In genomic region chr3:166661621-166662020, GRCh38 we compare ENCODE assay signal across 31 cellular contexts.
"Had no signal": no experiment of that assay in that cellular context is flagged by ENCODE, and none has a peak within 500 bp of the region (broad histone marks: within the 10 kb centered on the region; RNA-seq: fewer than 3 reads in every experiment).

No MANE protein-coding gene starts in this region.

- H3K27ac ChIP-seq: brain microvascular endothelial cell, coronary artery, dorsolateral prefrontal cortex, esophagus muscularis mucosa, gastroesophageal sphincter, heart right ventricle, WERI-Rb-1 had no signal

- H3K4me3 ChIP-seq: coronary artery, dorsolateral prefrontal cortex, esophagus muscularis mucosa, gastroesophageal sphincter, heart right ventricle had no signal

- H3K4me1 ChIP-seq: esophagus muscularis mucosa, gastroesophageal sphincter, heart right ventricle had no signal

- H3K36me3 ChIP-seq: brain microvascular endothelial cell, esophagus muscularis mucosa, gastroesophageal sphincter, heart right ventricle, WERI-Rb-1 had no signal

- H3K4me1 Mint-ChIP-seq: activated B cell treated with CpG ODN at 0.5 μM for 24 hours; activated T-helper 17 cell treated with anti-CD3 and anti-CD28 coated beads, Interleukin-2, amount 50 U/mL, for 72 hours; central memory CD8-positive, alpha-beta T cell had no signal

- H3K36me3 Mint-ChIP-seq: activated naive CD8-positive, alpha-beta T cell had no signal

- H3K27me3 Mint-ChIP-seq: activated B cell treated with CpG ODN at 0.5 μM for 24 hours; activated CD8-positive, alpha-beta T cell treated with anti-CD3 and anti-CD28 coated beads for 36 hours; activated naive CD8-positive, alpha-beta T cell; activated T-helper 17 cell treated with anti-CD3 and anti-CD28 coated beads, Interleukin-2, amount 50 U/mL, for 72 hours; central memory CD8-positive, alpha-beta T cell; dendritic cell treated with granulocyte-macrophage colony-stimulating factor and Interleukin-4, amounts not matched to agents 40 ng/mL and 50 ng/mL, for 4 days; effector memory CD8-positive, alpha-beta T cell had no signal

- H3K4me3 Mint-ChIP-seq: activated B cell treated with CpG ODN at 0.5 μM for 24 hours; activated CD8-positive, alpha-beta T cell treated with anti-CD3 and anti-CD28 coated beads for 36 hours; activated naive CD8-positive, alpha-beta T cell; activated T-cell treated with anti-CD3 and anti-CD28 coated beads, Interleukin-2, amount 50 U/mL, for 4 hours; activated T-helper 17 cell treated with anti-CD3 and anti-CD28 coated beads, Interleukin-2, amount 50 U/mL, for 72 hours; central memory CD8-positive, alpha-beta T cell; dendritic cell treated with granulocyte-macrophage colony-stimulating factor and Interleukin-4, amounts not matched to agents 40 ng/mL and 50 ng/mL, for 4 days; effector memory CD8-positive, alpha-beta T cell; T-helper 1 cell treated with Interleukin-12 subunit alpha and Interleukin-12 subunit beta and Interleukin-4 antibody, amounts not matched to agents 30 μg/mL and 1 μg/mL, for 36 hours; T-helper 2 cell treated with Interferon-gamma antibody and Interleukin-4, amounts not matched to agents 5 μg/mL and 100 μg/mL, for 36 hours had no signal

- DNase-seq: activated B cell treated with CpG ODN at 0.5 μM for 24 hours; activated CD4-positive, alpha-beta T cell treated with anti-CD3 and anti-CD28 coated beads for 48 hours; activated CD4-positive, alpha-beta T cell treated with anti-CD3 and anti-CD28 coated beads, Interleukin-2, amount 50 U/mL, for 1 hour; activated CD4-positive, alpha-beta T cell treated with anti-CD3 and anti-CD28 coated beads, Interleukin-2, amount 50 U/mL, for 48 hours; activated CD8-positive, alpha-beta memory T cell treated with anti-CD3 and anti-CD28 coated beads for 24 hours; activated CD8-positive, alpha-beta T cell treated with anti-CD3 and anti-CD28 coated beads for 36 hours; activated effector memory CD4-positive, alpha-beta T cell treated with Interleukin-2 at 50 U/mL for 16 hours; activated gamma-delta T cell treated with Interleukin-2 at 50 U/mL for 16 hours; activated naive CD4-positive, alpha-beta T cell treated with anti-CD3 and anti-CD28 coated beads, Interleukin-2, amount 50 U/mL, for 16 hours; activated naive CD4-positive, alpha-beta T cell treated with Interleukin-2 at 50 U/mL for 16 hours; activated T-cell treated with anti-CD3 and anti-CD28 coated beads, Interleukin-2, amount 50 U/mL, for 4 hours; amniotic stem cell; anterior cingulate cortex; brain microvascular endothelial cell; dorsolateral prefrontal cortex; effector memory CD8-positive, alpha-beta T cell; erythroblast; foreskin melanocyte; heart right ventricle; T1000; WERI-Rb-1 had no signal

- H3K27me3 ChIP-seq: brain microvascular endothelial cell, dorsolateral prefrontal cortex, esophagus muscularis mucosa, gastroesophageal sphincter, heart right ventricle had no signal

- ATAC-seq: activated CD4-positive, CD25-positive, alpha-beta regulatory T cell treated with anti-CD3 and anti-CD28 coated beads, Interleukin-2, amount 50 U/mL, for 24 hours; activated CD8-positive, alpha-beta T cell treated with anti-CD3 and anti-CD28 coated beads for 36 hours; activated T-cell treated with anti-CD3 and anti-CD28 coated beads, Interleukin-2, amount 50 U/mL, for 4 hours; activated T-helper 17 cell treated with anti-CD3 and anti-CD28 coated beads, Interleukin-2, amount 50 U/mL, for 72 hours; effector memory CD8-positive, alpha-beta T cell; gastroesophageal sphincter; heart right ventricle had no signal

- H3K27ac Mint-ChIP-seq: activated B cell treated with CpG ODN at 0.5 μM for 24 hours; activated CD8-positive, alpha-beta T cell treated with anti-CD3 and anti-CD28 coated beads for 36 hours; activated naive CD8-positive, alpha-beta T cell; activated T-helper 17 cell treated with anti-CD3 and anti-CD28 coated beads, Interleukin-2, amount 50 U/mL, for 72 hours; dendritic cell treated with granulocyte-macrophage colony-stimulating factor and Interleukin-4, amounts not matched to agents 40 ng/mL and 50 ng/mL, for 4 days; effector memory CD8-positive, alpha-beta T cell; T-helper 1 cell treated with Interleukin-12 subunit alpha and Interleukin-12 subunit beta and Interleukin-4 antibody, amounts not matched to agents 30 μg/mL and 1 μg/mL, for 36 hours; T-helper 2 cell treated with Interferon-gamma antibody and Interleukin-4, amounts not matched to agents 5 μg/mL and 100 μg/mL, for 36 hours had no signal
